8 cellular contexts compared by ENCODE assay signal in the genomic region with DNA sequence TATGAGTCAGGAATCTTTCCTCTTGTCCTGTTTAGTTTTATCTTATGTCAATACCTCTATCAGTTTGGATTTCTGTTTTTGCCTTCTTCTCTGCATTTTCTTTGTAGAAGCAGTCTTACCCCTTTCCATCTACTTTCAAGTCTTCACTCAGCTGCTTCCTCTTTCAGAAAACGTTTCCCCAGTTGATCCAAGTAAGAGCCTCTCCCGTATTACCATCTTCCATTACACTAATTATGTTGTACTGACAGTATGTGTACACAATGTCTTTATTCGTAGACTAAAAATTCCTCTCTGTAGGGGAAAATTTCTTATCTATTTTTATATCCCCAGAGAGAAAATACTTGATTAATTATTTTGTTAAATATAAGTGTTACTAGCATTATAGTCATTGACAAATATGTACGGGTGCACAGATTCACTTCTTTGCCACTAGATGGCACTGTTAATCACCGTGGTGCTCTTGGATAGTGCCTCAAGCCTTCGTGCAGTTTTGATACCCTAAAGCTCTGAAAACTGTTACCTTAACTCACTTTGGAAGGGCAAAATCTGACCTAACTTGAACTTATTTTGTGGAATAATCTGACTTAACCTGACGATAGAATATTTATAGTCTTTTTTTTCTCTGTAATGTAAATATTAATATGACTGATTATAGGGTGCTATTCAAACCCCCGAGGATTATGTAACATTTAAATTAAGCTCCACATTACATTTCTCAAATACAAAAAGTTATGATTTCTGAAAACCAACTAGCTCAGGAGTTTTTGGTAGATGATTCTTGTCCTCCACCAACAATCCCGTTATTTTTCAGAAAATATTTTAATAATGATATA.
DNase-seq lines count a peak whose midpoint lies in the region; ATAC-seq and TF ChIP-seq lines count a peak whose summit lies in the region.

No MANE protein-coding gene starts in this region.

- H3K4me2 ChIP-seq in hepatocyte, result no peak overlapping the region

- intact Hi-C loops in spleen (cut with DNase I; ENCODE audit: low total_unique reads), result loop anchor here (5.0 kb wide), 1 partner anchor 652 kb away; no protein-coding TSS in a partner anchor

- H3K4me1 ChIP-seq in hepatocyte (ENCODE audit: insufficient read depth), result no peaks in the 10 kb centered on the region
- H3K4me1 ChIP-seq in spleen, result peaks cover 0 to 6% (median 0%) of the 10 kb centered on the region in 6 donors

- 26% methylated on average over 9 of the region's 9 CpGs for WGBS in hepatocyte (ENCODE audit: low lambda C conversion rate, missing lambda C conversion rate)
- 20 to 24% (median 23%) methylated on average over 9 of the region's 9 CpGs for WGBS in spleen, 5 donors

- TF ChIP-seq POLR2A in spleen (IDR thresholded peaks at IDR 0.05), result no peak

- H3K27ac ChIP-seq in hepatocyte (no peak overlapping the region), spleen (no peak overlapping the region)

- DNase-seq in NCI-H1105 treated with DMSO at 0.1 percent for 48 hours (lab: John Stamatoyannopoulos, UW) (peak; percentile 43), NCI-H1105 (lab: John Stamatoyannopoulos, UW) (no peak), NCI-H2227 (lab: John Stamatoyannopoulos, UW; ENCODE audit: unreplicated experiment) (peak; percentile 43), astrocyte of the cerebellum (ENCODE audit: low read depth) (peak; percentile 15), hepatocyte (ENCODE audit: low spot score) (peak; percentile 75), spleen (no peak)

- H3K9me3 ChIP-seq in hepatocyte (ENCODE audit: low read depth) (no peaks in the 10 kb centered on the region), spleen (no peaks in the 10 kb centered on the region)

- in situ Hi-C loops in astrocyte of the cerebellum (cut with HindIII; ENCODE audit: low sequenced_read_pairs), result no loop called here

- H3K79me2 ChIP-seq in hepatocyte, result no peaks in the 10 kb centered on the region

- ATAC-seq in GM19025 (IDR thresholded peaks at IDR 0.05; ENCODE audit: low read depth, unreplicated experiment) (peak; percentile 91), HG03060 (IDR thresholded peaks at IDR 0.05; ENCODE audit: low read depth, unreplicated experiment) (peak; percentile 87)

- TF ChIP-seq CTCF in astrocyte of the cerebellum (IDR thresholded peaks at IDR 0.05; ENCODE audit: low read depth, low read length, missing control alignments) (peak; percentile 85), hepatocyte (IDR thresholded peaks at IDR 0.05; ENCODE audit: poor library complexity) (peak; percentile 93), spleen (IDR thresholded peaks at IDR 0.05 in 8 of 11, conservative IDR thresholded peaks at IDR 0.05 in 3 of 11) (peak; percentile 36 to 87 (median 73))

- H3K9me2 ChIP-seq in hepatocyte (replicated peaks; ENCODE audit: insufficient read depth), result no peaks in the 10 kb centered on the region

- no peak overlapping the region for H2AFZ ChIP-seq in hepatocyte

- H3K27me3 ChIP-seq in hepatocyte (no peaks in the 10 kb centered on the region), spleen (replicated peaks in 1 of 7) (no peaks in the 10 kb centered on the region)

- no peaks in the 10 kb centered on the region for H3K36me3 ChIP-seq in hepatocyte (replicated peaks; ENCODE audit: insufficient read depth, low read depth)
- H3K36me3 ChIP-seq in spleen, result no peaks in the 10 kb centered on the region

- H3K4me3 ChIP-seq in astrocyte of the cerebellum (ENCODE audit: low read depth, low read length), result no peak overlapping the region
- H3K4me3 ChIP-seq in hepatocyte, result no peak overlapping the region
- no peak overlapping the region for H3K4me3 ChIP-seq in spleen

- no peaks in the 10 kb centered on the region for H4K20me1 ChIP-seq in hepatocyte (ENCODE audit: insufficient read depth, poor library complexity, severe bottlenecking)

Comparison
In these comparisons a context has a peak if more than half of its experiments do, and no peak if none do; other contexts are left out.
1. DNase-seq: peak in NCI-H1105 treated with DMSO at 0.1 percent for 48 hours (single experiment), NCI-H2227 (single experiment), astrocyte of the cerebellum (single experiment) and hepatocyte (single experiment); none in NCI-H1105 (single experiment) and spleen (single experiment).
2. Peak in every context shown above with its lines, with median percentiles within 50 percentile points of each other: CTCF ChIP-seq.